ENCODE assay signal across 12 cellular contexts in the genomic region with DNA sequence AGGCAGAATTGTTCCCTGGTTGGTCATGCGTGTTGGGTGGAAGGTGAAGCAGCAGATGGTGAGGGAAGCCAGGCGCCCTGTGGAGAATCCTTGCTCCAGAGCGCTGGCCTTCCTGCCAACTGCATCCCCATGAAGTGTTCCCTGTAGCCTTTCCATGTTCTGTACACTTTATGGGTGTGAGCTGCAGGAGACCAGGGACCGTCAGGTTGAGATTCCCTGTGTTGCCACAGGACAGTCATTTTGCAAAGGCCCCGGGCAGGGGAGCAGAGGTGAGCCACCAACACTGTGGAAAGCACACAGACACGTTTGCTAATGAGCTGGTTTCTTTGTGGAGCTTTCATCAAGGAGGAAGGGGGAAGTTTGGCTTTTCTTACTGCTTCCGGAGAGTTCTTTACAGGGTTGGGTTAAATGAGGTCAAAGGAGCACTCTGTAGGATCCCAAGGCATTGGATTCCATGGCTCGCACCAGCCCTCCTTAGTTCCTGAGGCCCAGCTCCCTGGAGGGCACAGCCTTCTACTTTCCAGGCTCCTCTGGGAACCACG. TPM values are rescaled to one million over a fixed set of nuclear protein-coding genes. Genes with fewer than 3 reads are reported as not detected.
DNase-seq lines count a peak whose midpoint lies in the region; ATAC-seq and TF ChIP-seq lines count a peak whose summit lies in the region.
"Had no signal": no experiment of that assay in that cellular context is flagged by ENCODE, and none has a peak within 500 bp of the region (broad histone marks: within the 10 kb centered on the region; RNA-seq: fewer than 3 reads in every experiment).

No MANE protein-coding gene starts in this region.

- H3K36me3 Mint-ChIP-seq in endothelial cell (ENCODE audit: low read depth, unreplicated experiment) = peaks cover 24% of the 10 kb centered on the region
- H3K36me3 Mint-ChIP-seq in natural killer cell = peaks cover 10% of the 10 kb centered on the region

- DNase-seq in CD1c-positive myeloid dendritic cell (ENCODE audit: extremely low spot score) (peak; percentile 66), NOMO-1 treated with DMSO at 0.1 percent for 48 hours (lab: John Stamatoyannopoulos, UW; ENCODE audit: unreplicated experiment) (peak; percentile 60), endothelial cell (ENCODE audit: low spot score) (no peak), natural killer cell (no peak), SJCRH30 (no peak), DMS153 treated with DMSO at 0.1 percent for 48 hours (lab: John Stamatoyannopoulos, UW; ENCODE audit: unreplicated experiment) (no peak)
- DNase-seq: activated B cell treated with CpG ODN at 0.5 μM for 24 hours, cortex of kidney, kidney, NCI-H226 had no signal

- H3K4me1 Mint-ChIP-seq in endothelial cell (ENCODE audit: unreplicated experiment) (peaks cover 44% of the 10 kb centered on the region), natural killer cell (peaks cover 86 to 92% of the 10 kb centered on the region in 2 donors)

- H3K9me3 ChIP-seq in SJCRH30 (replicated peaks) = no peaks in the 10 kb centered on the region

- no peak for ATAC-seq in natural killer cell
- no peak for ATAC-seq in GM21825 (IDR thresholded peaks at IDR 0.05; ENCODE audit: unreplicated experiment)
- no peak for ATAC-seq in HG03571 (IDR thresholded peaks at IDR 0.05; ENCODE audit: unreplicated experiment)

- H3K4me3 Mint-ChIP-seq in endothelial cell (ENCODE audit: unreplicated experiment) (peak overlapping the region; percentile 60), natural killer cell (peak overlapping the region; percentile 82)
- H3K4me3 Mint-ChIP-seq: activated B cell treated with CpG ODN at 0.5 μM for 24 hours had no signal

- H3K4me1 ChIP-seq in SJCRH30 = no peaks in the 10 kb centered on the region

- intact Hi-C loops in natural killer cell (cut with micrococcal nuclease) = loop anchor here (1.0 to 2.0 kb wide), 3 partner anchors 8 to 29 kb away; no protein-coding TSS in a partner anchor

- H3K27me3 Mint-ChIP-seq in endothelial cell (ENCODE audit: unreplicated experiment) (peaks cover 15% of the 10 kb centered on the region), natural killer cell (ENCODE audit: low read depth in 2 of 2) (no peaks in the 10 kb centered on the region)
- H3K27me3 Mint-ChIP-seq: activated B cell treated with CpG ODN at 0.5 μM for 24 hours had no signal

- H3K27ac Mint-ChIP-seq in endothelial cell (ENCODE audit: unreplicated experiment) (no peak overlapping the region), natural killer cell (peak overlapping the region; percentile 75 to 89)
- H3K27ac Mint-ChIP-seq: activated B cell treated with CpG ODN at 0.5 μM for 24 hours had no signal

- no peak overlapping the region for H3K4me3 ChIP-seq in SJCRH30

- peaks cover 18% of the 10 kb centered on the region for H3K36me3 ChIP-seq in SJCRH30

- H3K9me3 Mint-ChIP-seq in endothelial cell (ENCODE audit: unreplicated experiment) = no peaks in the 10 kb centered on the region
- no peaks in the 10 kb centered on the region for H3K9me3 Mint-ChIP-seq in natural killer cell
- H3K9me3 Mint-ChIP-seq: activated B cell treated with CpG ODN at 0.5 μM for 24 hours had no signal

- H3K27me3 ChIP-seq in SJCRH30 = no peaks in the 10 kb centered on the region

- TF ChIP-seq CTCF in endothelial cell (IDR thresholded peaks at IDR 0.05; ENCODE audit: unreplicated experiment) (no peak), natural killer cell (IDR thresholded peaks at IDR 0.05) (no peak)

- no peak overlapping the region for H3K27ac ChIP-seq in SJCRH30

RNA-seq across cellular contexts. Expression of gene TSPAN14, which starts 32.1 kb away (rescaled TPM):
- total RNA-seq in endothelial cell (ENCODE audit: unreplicated experiment) (147 TPM), natural killer cell (100 to 1,000 TPM; 126 to 180 (median 173) TPM)
- total RNA-seq in SJCRH30 (2014; rRNA removed; shearing (Covaris generic)) = 37.7 and 40.4 TPM in 2 replicates

RNA-seq across cellular contexts. Expression of gene SH2D4B, which starts 51.5 kb away (rescaled TPM):
- total RNA-seq in endothelial cell (ENCODE audit: unreplicated experiment) (0.23 TPM), natural killer cell (under 1 TPM; 0.19 to 0.30 (median 0.27) TPM)
- not detected in 2 replicates for total RNA-seq in SJCRH30 (2014; rRNA removed; shearing (Covaris generic))
- total RNA-seq: activated B cell treated with CpG ODN at 0.5 μM for 24 hours had no signal

Comparison
In these comparisons a context has a peak if more than half of its experiments do, and no peak if none do; other contexts are left out.
1. DNase-seq: peak in CD1c-positive myeloid dendritic cell (single experiment) and NOMO-1 treated with DMSO at 0.1 percent for 48 hours (single experiment); none in endothelial cell (single experiment), natural killer cell (single experiment), SJCRH30 (0 of 2) and DMS153 treated with DMSO at 0.1 percent for 48 hours (single experiment).